ENCODE assay signal across 24 cellular contexts in genomic region chr18:73945130-73945792, GRCh38.
A peak's percentile ranks its signal among the peaks of the same experiment; 100 is the strongest.
DNase-seq lines count a peak whose midpoint lies in the region; ATAC-seq, FAIRE-seq and TF ChIP-seq lines count a peak whose summit lies in the region.
"Had no signal": no experiment of that assay in that cellular context is flagged by ENCODE, and none has a peak within 500 bp of the region (broad histone marks: within the 10 kb centered on the region; RNA-seq: fewer than 3 reads in every experiment).

No MANE protein-coding gene starts in this region.

- TF ChIP-seq CTCF in foreskin fibroblast (IDR thresholded peaks at IDR 0.05; ENCODE audit: low read depth, low read length) = no peak
- TF ChIP-seq CTCF in GM20000 (IDR thresholded peaks at IDR 0.05; ENCODE audit: extremely low read depth, missing control alignments) = no peak

- H3K27me3 Mint-ChIP-seq in activated CD4-positive, alpha-beta T cell treated with anti-CD3 and anti-CD28 coated beads, Interleukin-2, amount 10 ng/mL, durations not matched to agents 7 days and 5 days = no peaks in the 10 kb centered on the region
- no peaks in the 10 kb centered on the region for H3K27me3 Mint-ChIP-seq in immature natural killer cell (ENCODE audit: low read depth in 3 of 3)
- H3K27me3 Mint-ChIP-seq: dendritic cell treated with granulocyte-macrophage colony-stimulating factor and Interleukin-4, amounts not matched to agents 40 ng/mL and 50 ng/mL, for 4 days; IgD-negative memory B cell; stimulated activated naive B cell treated with anti-CD40 and anti-IgM and Interleukin-4, amounts not matched to agents 10 μg/mL and 1 μg/mL and 100 μg/mL, for 72 hours had no signal

- no peak overlapping the region for H3K4me3 Mint-ChIP-seq in activated CD4-positive, alpha-beta T cell treated with anti-CD3 and anti-CD28 coated beads, Interleukin-2, amount 10 ng/mL, durations not matched to agents 7 days and 5 days
- no peak overlapping the region for H3K4me3 Mint-ChIP-seq in immature natural killer cell
- H3K4me3 Mint-ChIP-seq: CD8-positive, alpha-beta T cell; dendritic cell treated with granulocyte-macrophage colony-stimulating factor and Interleukin-4, amounts not matched to agents 40 ng/mL and 50 ng/mL, for 4 days; IgD-negative memory B cell; natural killer cell; stimulated activated naive B cell treated with anti-CD40 and anti-IgM and Interleukin-4, amounts not matched to agents 10 μg/mL and 1 μg/mL and 100 μg/mL, for 72 hours had no signal

- H3K9me3 Mint-ChIP-seq in activated CD4-positive, alpha-beta T cell treated with anti-CD3 and anti-CD28 coated beads, Interleukin-2, amount 10 ng/mL, durations not matched to agents 7 days and 5 days = no peaks in the 10 kb centered on the region
- peaks cover 0 to 11% (median 0%) of the 10 kb centered on the region in 6 donors for H3K9me3 Mint-ChIP-seq in immature natural killer cell
- H3K9me3 Mint-ChIP-seq: CD8-positive, alpha-beta T cell; dendritic cell treated with granulocyte-macrophage colony-stimulating factor and Interleukin-4, amounts not matched to agents 40 ng/mL and 50 ng/mL, for 4 days; IgD-negative memory B cell; stimulated activated naive B cell treated with anti-CD40 and anti-IgM and Interleukin-4, amounts not matched to agents 10 μg/mL and 1 μg/mL and 100 μg/mL, for 72 hours had no signal

- DNase-seq in EL (peak; percentile 13), RCC 7860 (ENCODE audit: low spot score) (peak; percentile 11), foreskin fibroblast (peak; percentile 55 to 58), immature natural killer cell (no peak), GM20000 (ENCODE audit: low spot score) (no peak)
- no peak for DNase-seq in stimulated activated naive CD8-positive, alpha-beta T cell treated with anti-CD3 and anti-CD28 coated beads, Interleukin-15, Interleukin-2, amounts not matched to agents 100 U/mL and 50 U/mL, for 24 hours
- no peak for DNase-seq in activated CD4-positive, alpha-beta T cell treated with anti-CD3 and anti-CD28 coated beads, Interleukin-2, amount 10 ng/mL, durations not matched to agents 7 days and 5 days
- DNase-seq: activated CD4-positive, alpha-beta T cell treated with anti-CD3 and anti-CD28 coated beads for 48 hours; adrenal gland; CD8-positive, alpha-beta T cell; DMS79; gastrocnemius medialis; MM.1S; natural killer cell; NCI-H1436 treated with DMSO at 0.1 percent for 48 hours; NCI-H526; posterior cingulate gyrus; SHP77; stimulated activated naive B cell treated with anti-CD40 and anti-IgM and Interleukin-4, amounts not matched to agents 10 μg/mL and 1 μg/mL and 100 μg/mL, for 72 hours had no signal

- no peak overlapping the region for H3K4me3 ChIP-seq in foreskin fibroblast (ENCODE audit: low read depth in 1 of 2, low read length in 2 of 2)
- H3K4me3 ChIP-seq: adrenal gland, gastrocnemius medialis, tibial nerve had no signal

- H3K27ac Mint-ChIP-seq in activated CD4-positive, alpha-beta T cell treated with anti-CD3 and anti-CD28 coated beads, Interleukin-2, amount 10 ng/mL, durations not matched to agents 7 days and 5 days = no peak overlapping the region
- no peak overlapping the region for H3K27ac Mint-ChIP-seq in immature natural killer cell
- H3K27ac Mint-ChIP-seq: CD8-positive, alpha-beta T cell; dendritic cell treated with granulocyte-macrophage colony-stimulating factor and Interleukin-4, amounts not matched to agents 40 ng/mL and 50 ng/mL, for 4 days; IgD-negative memory B cell; natural killer cell; stimulated activated naive B cell treated with anti-CD40 and anti-IgM and Interleukin-4, amounts not matched to agents 10 μg/mL and 1 μg/mL and 100 μg/mL, for 72 hours had no signal

- H3K36me3 Mint-ChIP-seq in activated CD4-positive, alpha-beta T cell treated with anti-CD3 and anti-CD28 coated beads, Interleukin-2, amount 10 ng/mL, durations not matched to agents 7 days and 5 days (ENCODE audit: low read depth) = no peaks in the 10 kb centered on the region
- H3K36me3 Mint-ChIP-seq in immature natural killer cell = no peaks in the 10 kb centered on the region
- H3K36me3 Mint-ChIP-seq: CD8-positive, alpha-beta T cell; natural killer cell had no signal

- CTCF ChIA-PET in activated CD4-positive, alpha-beta T cell treated with anti-CD3 and anti-CD28 coated beads, Interleukin-2, amount 10 ng/mL, durations not matched to agents 7 days and 5 days (lab: Charles Lee) = interaction anchor here (0.6 kb wide), 1 partner anchor 39 kb away, joined by 4 read pairs; no protein-coding TSS in a partner anchor

- POLR2A ChIA-PET in activated CD4-positive, alpha-beta T cell treated with anti-CD3 and anti-CD28 coated beads, Interleukin-2, amount 10 ng/mL, durations not matched to agents 7 days and 5 days (lab: Charles Lee) = no interaction called here

- ATAC-seq in stimulated activated naive CD8-positive, alpha-beta T cell treated with anti-CD3 and anti-CD28 coated beads, Interleukin-15, Interleukin-2, amounts not matched to agents 100 U/mL and 50 U/mL, for 24 hours = peak; percentile 26
- ATAC-seq in GM19397 (IDR thresholded peaks at IDR 0.05; ENCODE audit: unreplicated experiment) = no peak
- ATAC-seq: CD8-positive, alpha-beta T cell; gastrocnemius medialis had no signal

- FAIRE-seq in RCC 7860 (lab: Jason Lieb, UNC) = no peak
- FAIRE-seq: endothelial cell of umbilical vein had no signal

- H3K4me1 Mint-ChIP-seq in activated CD4-positive, alpha-beta T cell treated with anti-CD3 and anti-CD28 coated beads, Interleukin-2, amount 10 ng/mL, durations not matched to agents 7 days and 5 days = no peaks in the 10 kb centered on the region
- no peaks in the 10 kb centered on the region for H3K4me1 Mint-ChIP-seq in immature natural killer cell
- H3K4me1 Mint-ChIP-seq: IgD-negative memory B cell, natural killer cell had no signal

Comparison
In these comparisons a context has a peak if more than half of its experiments do, and no peak if none do; other contexts are left out.
1. DNase-seq: peak in EL (single experiment), RCC 7860 (single experiment) and foreskin fibroblast (2 of 2); none in stimulated activated naive CD8-positive, alpha-beta T cell treated with anti-CD3 and anti-CD28 coated beads, Interleukin-15, Interleukin-2, amounts not matched to agents 100 U/mL and 50 U/mL, for 24 hours (single experiment), activated CD4-positive, alpha-beta T cell treated with anti-CD3 and anti-CD28 coated beads, Interleukin-2, amount 10 ng/mL, durations not matched to agents 7 days and 5 days (single experiment), immature natural killer cell (0 of 3) and GM20000 (single experiment).